Comparison of ENCODE assay signal across 32 cellular contexts in the genomic region with DNA sequence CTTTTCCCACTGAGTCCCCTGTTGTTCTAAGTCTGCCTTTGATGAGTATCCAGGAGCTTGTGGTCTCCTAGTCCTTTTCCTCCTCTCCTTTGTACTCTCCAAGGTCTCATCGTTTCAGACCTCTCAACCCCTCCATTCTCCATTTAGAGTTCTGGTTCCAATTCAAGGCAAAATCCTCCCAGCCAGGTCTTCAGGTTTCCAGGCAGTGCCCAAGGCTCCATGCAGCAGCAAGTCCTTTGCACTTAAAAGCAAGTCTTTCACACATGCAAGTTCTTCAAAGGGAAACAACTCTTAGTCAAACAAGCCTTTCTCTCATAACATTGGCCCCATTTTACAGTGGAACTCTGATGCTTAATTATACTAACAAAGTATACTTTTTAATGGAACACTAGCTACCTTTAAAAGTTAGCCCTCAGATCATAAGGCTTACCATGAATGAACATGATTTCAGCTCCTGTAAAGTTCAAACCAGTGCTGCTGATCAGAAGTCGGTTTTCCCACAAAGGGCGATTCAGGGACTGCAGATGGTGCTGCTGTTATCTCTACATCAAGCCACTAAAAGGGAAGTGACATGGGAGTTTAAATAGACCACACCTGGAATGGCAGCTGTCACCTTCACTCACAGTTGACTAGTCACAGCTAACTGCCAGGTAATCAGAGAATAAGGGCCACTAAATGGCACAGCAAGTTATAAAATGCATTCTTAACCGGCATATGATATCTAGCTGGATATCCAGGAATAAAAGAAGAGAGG.
DNase-seq lines count a peak whose midpoint lies in the region; ATAC-seq and TF ChIP-seq lines count a peak whose summit lies in the region.
"Had no signal": no experiment of that assay in that cellular context is flagged by ENCODE, and none has a peak within 500 bp of the region (broad histone marks: within the 10 kb centered on the region; RNA-seq: fewer than 3 reads in every experiment).

No MANE protein-coding gene starts in this region.

- no peak overlapping the region for H2AK5ac ChIP-seq in mesendoderm (ENCODE audit: low read length)

- no peak for ATAC-seq in psoas muscle
- ATAC-seq: GM12878, heart left ventricle, left lung had no signal

- no peak overlapping the region for H2BK5ac ChIP-seq in mesendoderm (ENCODE audit: low read length)

- H3K27ac Mint-ChIP-seq in activated naive CD8-positive, alpha-beta T cell treated with anti-CD3 and anti-CD28 coated beads for 36 hours, result no peak overlapping the region
- H3K27ac Mint-ChIP-seq: brain; CD4-positive, CD25-positive, alpha-beta regulatory T cell; immature natural killer cell; naive B cell had no signal

- H3K23ac ChIP-seq in mesendoderm (ENCODE audit: low read length), result no peak overlapping the region

- no peaks in the 10 kb centered on the region for H3K79me1 ChIP-seq in mesendoderm (ENCODE audit: low read length)

- H3K27me3 ChIP-seq in mesendoderm (ENCODE audit: insufficient read depth, low read length, poor library complexity) (no peaks in the 10 kb centered on the region), psoas muscle (ENCODE audit: insufficient read depth in 3 of 3, low read length in 2 of 3) (no peaks in the 10 kb centered on the region)
- H3K27me3 ChIP-seq: adrenal gland, heart left ventricle, left lung, Peyer's patch had no signal

- peaks cover 7% of the 10 kb centered on the region for H3K9me3 Mint-ChIP-seq in activated naive CD8-positive, alpha-beta T cell treated with anti-CD3 and anti-CD28 coated beads for 36 hours

- no peak overlapping the region for H3K4ac ChIP-seq in mesendoderm (ENCODE audit: low read depth, low read length)

- no peak overlapping the region for H3K56ac ChIP-seq in mesendoderm (ENCODE audit: low read length)

- H3K9ac ChIP-seq in mesendoderm (ENCODE audit: low read length), result no peak overlapping the region

- intact Hi-C loops in psoas muscle (cut with DNase I), result no loop called here

- no CpG with 5 or more reads among the region's 4 CpGs for WGBS in mesendoderm (ENCODE audit: extremely low coverage, insufficient coverage, low lambda C conversion rate)
- 36 to 40% (median 37%) methylated on average over 4 of the region's 4 CpGs for WGBS in psoas muscle, 3 donors

- H2BK15ac ChIP-seq in mesendoderm (replicated peaks; ENCODE audit: low read depth), result no peak overlapping the region

- no peak overlapping the region for H4K8ac ChIP-seq in mesendoderm (ENCODE audit: low read depth, low read length)

- no peak overlapping the region for H3K18ac ChIP-seq in mesendoderm (ENCODE audit: low read length)

- no peak overlapping the region for H4K5ac ChIP-seq in mesendoderm (ENCODE audit: low read length)

- H3K9me3 ChIP-seq in psoas muscle, result no peaks in the 10 kb centered on the region
- H3K9me3 ChIP-seq: adrenal gland, Peyer's patch had no signal

- H3K4me3 ChIP-seq in mesendoderm (ENCODE audit: low read length) (no peak overlapping the region), psoas muscle (no peak overlapping the region)
- H3K4me3 ChIP-seq: adrenal gland, GM12878, heart left ventricle, left lung, Peyer's patch, SK-N-MC had no signal

- no peaks in the 10 kb centered on the region for H3K36me3 Mint-ChIP-seq in activated naive CD8-positive, alpha-beta T cell treated with anti-CD3 and anti-CD28 coated beads for 36 hours
- H3K36me3 Mint-ChIP-seq: brain; CD4-positive, CD25-positive, alpha-beta regulatory T cell; immature natural killer cell; naive B cell had no signal

- peaks cover 9% of the 10 kb centered on the region for H3K4me1 ChIP-seq in mesendoderm (ENCODE audit: control insufficient read depth, low read depth, low read length)
- H3K4me1 ChIP-seq in psoas muscle, result no peaks in the 10 kb centered on the region
- H3K4me1 ChIP-seq: adrenal gland, heart left ventricle, left lung, Peyer's patch had no signal

- H3K4me3 Mint-ChIP-seq in activated naive CD8-positive, alpha-beta T cell treated with anti-CD3 and anti-CD28 coated beads for 36 hours, result no peak overlapping the region
- H3K4me3 Mint-ChIP-seq: brain; CD4-positive, CD25-positive, alpha-beta regulatory T cell; immature natural killer cell; naive B cell had no signal

- H3K27ac ChIP-seq in mesendoderm (ENCODE audit: low read depth, low read length), result no peak overlapping the region
- H3K27ac ChIP-seq in psoas muscle, result no peak overlapping the region
- H3K27ac ChIP-seq: 22Rv1, adrenal gland, heart left ventricle, HL-60, left lung, Peyer's patch, SK-N-MC had no signal

- DNase-seq in DMS 273 (lab: John Stamatoyannopoulos, UW; ENCODE audit: unreplicated experiment) (peak; percentile 38), DMS 273 treated with DMSO at 0.1 percent for 48 hours (lab: John Stamatoyannopoulos, UW) (no peak), NCI-H2081 treated with DMSO at 0.1 percent for 48 hours (lab: John Stamatoyannopoulos, UW) (peak; percentile 8), SHP77 treated with DMSO at 0.1 percent for 48 hours (lab: John Stamatoyannopoulos, UW) (peak; percentile 20), mesendoderm (peak; percentile 48), HUDEP-2 (lab: John Stamatoyannopoulos, UW; ENCODE audit: unreplicated experiment in 76 of 76) (no peak), psoas muscle (no peak)
- no peak for DNase-seq in activated naive CD8-positive, alpha-beta T cell treated with anti-CD3 and anti-CD28 coated beads for 36 hours
- DNase-seq: activated CD4-positive, alpha-beta T cell treated with anti-CD3 and anti-CD28 coated beads for 4 hours; activated naive CD4-positive, alpha-beta T cell; activated T-cell treated with anti-CD3 and anti-CD28 coated beads, Interleukin-2, amount 50 U/mL, for 48 hours; adrenal gland; CD4-positive, CD25-positive, alpha-beta regulatory T cell; DMS79; effector CD4-positive, alpha-beta T cell; erythroblast; H7; heart left ventricle; immature natural killer cell; IMR-90; left lung; naive B cell; occipital lobe; Peyer's patch; stimulated activated CD8-positive, alpha-beta memory T cell treated with anti-CD3 and anti-CD28 coated beads, Interleukin-4, amount 100 ng/mL, for 48 hours; T-helper 2 cell; trophoblast cell had no signal

- H3K4me1 Mint-ChIP-seq in activated naive CD8-positive, alpha-beta T cell treated with anti-CD3 and anti-CD28 coated beads for 36 hours, result no peaks in the 10 kb centered on the region
- H3K4me1 Mint-ChIP-seq: CD4-positive, CD25-positive, alpha-beta regulatory T cell; immature natural killer cell; naive B cell had no signal

- no peaks in the 10 kb centered on the region for H3K27me3 Mint-ChIP-seq in activated naive CD8-positive, alpha-beta T cell treated with anti-CD3 and anti-CD28 coated beads for 36 hours
- H3K27me3 Mint-ChIP-seq: CD4-positive, CD25-positive, alpha-beta regulatory T cell; naive B cell had no signal

- no peak overlapping the region for H2BK120ac ChIP-seq in mesendoderm (ENCODE audit: low read depth, low read length)

- H3K36me3 ChIP-seq in mesendoderm (ENCODE audit: control insufficient read depth, insufficient read depth, low read length) (no peaks in the 10 kb centered on the region), psoas muscle (ENCODE audit: insufficient read depth in 1 of 2, low read depth in 1 of 2) (no peaks in the 10 kb centered on the region)
- H3K36me3 ChIP-seq: adrenal gland, heart left ventricle, left lung, Peyer's patch had no signal

- no peaks in the 10 kb centered on the region for H3K79me2 ChIP-seq in mesendoderm (ENCODE audit: control insufficient read depth, insufficient read depth, low read length)

- H3K4me2 ChIP-seq in mesendoderm (ENCODE audit: low read length), result no peak overlapping the region

- no peak for TF ChIP-seq CTCF in psoas muscle (IDR thresholded peaks at IDR 0.05)

Comparison
In these comparisons a context has a peak if more than half of its experiments do, and no peak if none do; other contexts are left out.
1. DNase-seq: peak in DMS 273 (single experiment), NCI-H2081 treated with DMSO at 0.1 percent for 48 hours (single experiment), SHP77 treated with DMSO at 0.1 percent for 48 hours (single experiment) and mesendoderm (single experiment); none in DMS 273 treated with DMSO at 0.1 percent for 48 hours (single experiment), HUDEP-2 (0 of 76), psoas muscle (0 of 2) and activated naive CD8-positive, alpha-beta T cell treated with anti-CD3 and anti-CD28 coated beads for 36 hours (single experiment).